In genomic region chr1:212254853-212255363, GRCh38 we compare ENCODE assay signal across 12 cellular contexts. TPM values are rescaled to one million over a fixed set of nuclear protein-coding genes. Genes with fewer than 3 reads are reported as not detected.
DNase-seq lines count a peak whose midpoint lies in the region; ATAC-seq, FAIRE-seq and TF ChIP-seq lines count a peak whose summit lies in the region.
"Had no signal": no experiment of that assay in that cellular context is flagged by ENCODE, and none has a peak within 500 bp of the region (broad histone marks: within the 10 kb centered on the region; RNA-seq: fewer than 3 reads in every experiment).

No MANE protein-coding gene starts in this region.

- no peaks in the 10 kb centered on the region for H3K9me3 ChIP-seq in CD4-positive, alpha-beta memory T cell (ENCODE audit: control insufficient read depth in 1 of 2, low read length in 2 of 2)
- H3K9me3 ChIP-seq in K562 (replicated peaks; ENCODE audit: control insufficient read depth, insufficient read depth, low read depth, low read length) (no peaks in the 10 kb centered on the region), gastroesophageal sphincter (no peaks in the 10 kb centered on the region)

- H3K4me3 Mint-ChIP-seq in CD4-positive, alpha-beta memory T cell, result peak overlapping the region; percentile 32 to 86 (median 78)
- H3K4me3 Mint-ChIP-seq in nephron progenitor cell, result peak overlapping the region; percentile 1

- H3K27me3 Mint-ChIP-seq in CD4-positive, alpha-beta memory T cell, result no peaks in the 10 kb centered on the region
- H3K27me3 Mint-ChIP-seq in nephron progenitor cell (ENCODE audit: low read depth, poor library complexity), result peaks cover 11% of the 10 kb centered on the region

- no peak for TF ChIP-seq RAD21 in K562 (CRISPR knock-in tag; conservative IDR thresholded peaks at IDR 0.05 in 1 of 2, IDR thresholded peaks at IDR 0.05 in 1 of 2)

- DNase-seq in CD4-positive, alpha-beta memory T cell, result peak in 4 of 5 donors; percentile 37 to 53 (median 48)
- DNase-seq in Jurkat, Clone E6-1 (ENCODE audit: low read depth, low spot score), result peak; percentile 85
- DNase-seq in K562 (ENCODE audit: extremely low read depth in 1 of 4, low spot score in 3 of 4) (no peak), nephron progenitor cell (no peak), sciatic nerve (ENCODE audit: low spot score) (no peak), NCI-H1694 (lab: John Stamatoyannopoulos, UW) (no peak)
- DNase-seq: activated gamma-delta T cell, DMS53, RPMI8226 had no signal

- TF ChIP-seq EP300 in K562 (IDR thresholded peaks at IDR 0.05; ENCODE audit: low read length), result peak; percentile 17; the same call in 1 of the 2 replicates
- TF ChIP-seq EP300 in gastroesophageal sphincter (IDR thresholded peaks at IDR 0.05), result no peak

- CTCF ChIA-PET in CD4-positive, alpha-beta memory T cell (lab: Charles Lee; ENCODE audit: partially characterized antibody), result interaction anchor here (1.3 to 1.6 kb wide), 3 partner anchors 37 to 220 kb away, joined by 5 read pairs; partner anchors contain the start of genes DTL and INTS7
- CTCF ChIA-PET in K562 (lab: Yijun Ruan, JAX; ENCODE audit: low intra/inter-chr PET ratio), result no interaction called here

- H3K36me3 Mint-ChIP-seq in CD4-positive, alpha-beta memory T cell, result no peaks in the 10 kb centered on the region
- H3K36me3 Mint-ChIP-seq in nephron progenitor cell (ENCODE audit: low read depth), result no peaks in the 10 kb centered on the region

- H3K4me3 ChIP-seq in CD4-positive, alpha-beta memory T cell (ENCODE audit: low read length in 2 of 2), result no peak overlapping the region
- peak overlapping the region; percentile 27 for H3K4me3 ChIP-seq in Jurkat, Clone E6-1 (ENCODE audit: low read length)
- no peak overlapping the region for H3K4me3 ChIP-seq in K562
- no peak overlapping the region for H3K4me3 ChIP-seq in gastroesophageal sphincter
- H3K4me3 ChIP-seq: coronary artery had no signal

- BruUV-seq in K562 (replicated peaks; lab: Mats Ljungman, UMichigan), result no TSS peak

- intact Hi-C loops in CD4-positive, alpha-beta memory T cell (cut with micrococcal nuclease), result no loop called here
- intact Hi-C loops in K562 (cut with micrococcal nuclease), result no loop called here
- intact Hi-C loops in sciatic nerve (cut with DNase I), result no loop called here

- ATAC-seq in K562 (peak; percentile 62), sciatic nerve (no peak), gastroesophageal sphincter (no peak)

- H3K4me1 ChIP-seq in CD4-positive, alpha-beta memory T cell (ENCODE audit: insufficient read depth, low read length), result peaks cover 74% of the 10 kb centered on the region
- peaks cover 0 to 14% of the 10 kb centered on the region in 2 experiments; a peak in 3 of 5 replicates for H3K4me1 ChIP-seq in K562 (replicated peaks in 1 of 2; ENCODE audit: control insufficient read depth in 2 of 2, insufficient read depth in 2 of 2, low read length in 2 of 2)
- H3K4me1 ChIP-seq in gastroesophageal sphincter, result no peaks in the 10 kb centered on the region

- no peaks in the 10 kb centered on the region for H3K79me2 ChIP-seq in K562 (ENCODE audit: control insufficient read depth, insufficient read depth, low read length)

- no peak for TF ChIP-seq CTCF in K562 (IDR thresholded peaks at IDR 0.05 in 2 of 3, conservative IDR thresholded peaks at IDR 0.05 in 1 of 3; ENCODE audit: insufficient read depth in 2 of 3, low read depth in 1 of 3, low read length in 3 of 3)
- no peak for TF ChIP-seq CTCF in nephron progenitor cell (IDR thresholded peaks at IDR 0.05)
- no peak for TF ChIP-seq CTCF in gastroesophageal sphincter (IDR thresholded peaks at IDR 0.05)

- no peaks in the 10 kb centered on the region for H4K20me1 ChIP-seq in K562 (replicated peaks; ENCODE audit: control insufficient read depth, insufficient read depth, low read length)

- H3K9me1 ChIP-seq in K562 (ENCODE audit: control insufficient read depth, insufficient read depth, low read length), result no peaks in the 10 kb centered on the region

- H3K4me1 Mint-ChIP-seq in CD4-positive, alpha-beta memory T cell, result peaks cover 54 to 85% (median 70%) of the 10 kb centered on the region in 4 donors
- H3K4me1 Mint-ChIP-seq in nephron progenitor cell, result peaks cover 24% of the 10 kb centered on the region

- no peak for FAIRE-seq in K562 (lab: Jason Lieb, UNC)
- FAIRE-seq: islet of Langerhans had no signal

- in situ Hi-C loops in K562 (cut with MboI), result no loop called here

- H3K36me3 ChIP-seq in CD4-positive, alpha-beta memory T cell (ENCODE audit: insufficient read depth, low read length), result no peaks in the 10 kb centered on the region
- no peaks in the 10 kb centered on the region for H3K36me3 ChIP-seq in K562 (ENCODE audit: control insufficient read depth, insufficient read depth, low read length)
- no peaks in the 10 kb centered on the region for H3K36me3 ChIP-seq in gastroesophageal sphincter

- peak overlapping the region; percentile 38 to 92 (median 87) for H3K27ac Mint-ChIP-seq in CD4-positive, alpha-beta memory T cell
- no peak overlapping the region for H3K27ac Mint-ChIP-seq in nephron progenitor cell

- H3K4me2 ChIP-seq in K562 (ENCODE audit: insufficient read depth, low read length), result no peak overlapping the region; the same call in 1 of the 2 replicates

- H3K27me3 ChIP-seq in CD4-positive, alpha-beta memory T cell (ENCODE audit: insufficient read depth, low read length), result no peaks in the 10 kb centered on the region
- H3K27me3 ChIP-seq in K562 (ENCODE audit: control insufficient read depth in 2 of 2, insufficient read depth in 2 of 2, low read length in 2 of 2) (no peaks in the 10 kb centered on the region), gastroesophageal sphincter (no peaks in the 10 kb centered on the region)

- H3K9me3 Mint-ChIP-seq in CD4-positive, alpha-beta memory T cell, result peaks cover 0 to 2% (median 0%) of the 10 kb centered on the region in 8 donors
- H3K9me3 Mint-ChIP-seq in nephron progenitor cell, result no peaks in the 10 kb centered on the region

- H3K27ac ChIP-seq in CD4-positive, alpha-beta memory T cell (ENCODE audit: low read depth, low read length), result peak overlapping the region; percentile 18
- H3K27ac ChIP-seq in K562 (ENCODE audit: extremely low read depth, low read depth, low read length) (no peak overlapping the region), gastroesophageal sphincter (no peak overlapping the region)

- H3K9ac ChIP-seq in K562 (ENCODE audit: insufficient read depth in 1 of 2, low read depth in 2 of 2, low read length in 2 of 2), result peak overlapping the region in 1 of 2 experiments; percentile 21; a peak in 1 of 4 replicates

- TF ChIP-seq POLR2A in K562 (conservative IDR thresholded peaks at IDR 0.05) (no peak), gastroesophageal sphincter (IDR thresholded peaks at IDR 0.05) (no peak)

- POLR2A ChIA-PET in CD4-positive, alpha-beta memory T cell (lab: Charles Lee; ENCODE audit: partially characterized antibody), result interaction anchor here (0.8 to 7.6 kb wide), 6 partner anchors 13 to 180 kb away, joined by 3 to 108 read pairs (median 3); partner anchors contain the start of gene PPP2R5A
- POLR2A ChIA-PET in K562 (lab: Yijun Ruan, JAX), result interaction anchor here (0.6 to 3.1 kb wide), 5 partner anchors 10 to 155 kb away, joined by 3 to 16 read pairs (median 4); no protein-coding TSS in a partner anchor

- 31% methylated on average over 7 of the region's 7 CpGs for WGBS in K562 (ENCODE audit: insufficient coverage, low coverage, missing lambda C conversion rate)
- 54 to 80% methylated on average over 2 to 7 of the region's 7 CpGs for WGBS in gastroesophageal sphincter (ENCODE audit: low coverage in 1 of 2), 2 donors

- peak overlapping the region; percentile 63; the same call in 1 of the 2 replicates for H2AFZ ChIP-seq in K562 (ENCODE audit: low read depth, low read length)

RNA-seq across cellular contexts. Expression of gene PPP2R5A, which starts 30.3 kb away (rescaled TPM):
- 10 to 100 TPM; 53.8 to 55.0 TPM for total RNA-seq in CD4-positive, alpha-beta memory T cell
- polyA plus RNA-seq in CD4-positive, alpha-beta memory T cell, result 10 to 100 TPM; 37.9 to 43.0 TPM
- 29.9 TPM for polyA plus RNA-seq in Jurkat, Clone E6-1 (2012; ENCODE audit: insufficient read depth, insufficient read length)
- 22.5 and 38.1 TPM in 2 replicates for total RNA-seq in K562 (2011; cell fraction: chromatin; rRNA removed; ENCODE audit: low replicate concordance)
- total RNA-seq in K562 (2011; cell fraction: nucleolus; rRNA removed), result 17.6 and 18.8 TPM in 2 replicates
- total RNA-seq in K562 (2011; cell fraction: nucleoplasm; rRNA removed), result 24.0 and 38.3 TPM in 2 replicates
- total RNA-seq in K562 (2014; rRNA removed) (57.2 and 59.8 TPM in 2 replicates), K562 (2014; rRNA removed; fragmentation: Illumina TruSeq; extraction: Trizol) (64.3 and 73.5 TPM in 2 replicates), K562 (2015; rRNA removed; fragmentation: Illumina TruSeq; extraction: Trizol) (66.1 and 69.6 TPM in 2 replicates), K562 (2021) (70.9 and 71.1 TPM in 2 replicates), sciatic nerve (39.1 TPM), gastroesophageal sphincter (10 to 100 TPM; 43.2 to 88.9 (median 59.5) TPM)
- polyA plus RNA-seq in K562 (2011; rRNA removed) (79.3 and 106 TPM in 2 replicates), K562 (2014; fragmentation: Illumina TruSeq; extraction: Trizol) (62.9 and 71.3 TPM in 2 replicates), K562 (2014; fragmentation: Nextera tagmentation; extraction: Ambion mirVana) (10 to 100 TPM; 26.9 to 31.2 TPM), K562 (2014; rRNA removed) (53.8 and 62.2 TPM in 2 replicates)
- polyA plus RNA-seq in K562 (2011; cell fraction: cytosol; rRNA removed), result 37.4 and 45.8 TPM in 2 replicates
- 26.6 and 37.4 TPM in 2 replicates for polyA plus RNA-seq in K562 (2011; cell fraction: nucleus; rRNA removed)
- 45.3 and 51.5 TPM in 2 replicates for polyA plus RNA-seq in K562 (2012)
- 59.4 and 61.4 TPM in 2 replicates for polyA minus RNA-seq in K562 (2011; rRNA and poly(A)+ RNA removed)
- 33.0 and 37.2 TPM in 2 replicates for polyA minus RNA-seq in K562 (2011; cell fraction: cytosol; rRNA and poly(A)+ RNA removed)
- polyA minus RNA-seq in K562 (2011; cell fraction: nucleus; rRNA and poly(A)+ RNA removed), result 25.4 and 30.1 TPM in 2 replicates

Comparison
In these comparisons a context has a peak if more than half of its experiments do, and no peak if none do; other contexts are left out.
1. DNase-seq: peak in CD4-positive, alpha-beta memory T cell (4 of 5) and Jurkat, Clone E6-1 (single experiment); none in K562 (0 of 4), nephron progenitor cell (single experiment), sciatic nerve (single experiment) and NCI-H1694 (single experiment).